ENCODE assay signal across 23 cellular contexts in genomic region chr7:112395411-112395810, GRCh38.
"Had no signal": no experiment of that assay in that cellular context is flagged by ENCODE, and none has a peak within 500 bp of the region (broad histone marks: within the 10 kb centered on the region; RNA-seq: fewer than 3 reads in every experiment).

No MANE protein-coding gene starts in this region.

- DNase-seq: effector memory CD8-positive, alpha-beta T cell; gastrocnemius medialis; heart right ventricle; hypothalamus; islet precursor cell; mammary epithelial cell; mucosa of descending colon; natural killer cell; psoas muscle; retina; right lobe of liver; stimulated activated CD4-positive, alpha-beta T cell treated with anti-CD3 and anti-CD28 coated beads, Interleukin-4, amount 100 ng/mL, for 1 hour; stimulated activated CD8-positive, alpha-beta memory T cell treated with anti-CD3 and anti-CD28 coated beads, Interleukin-4, amount 100 ng/mL, for 48 hours; stimulated activated naive CD8-positive, alpha-beta T cell treated with anti-CD3 and anti-CD28 coated beads, Interleukin-15, Interleukin-2, amounts not matched to agents 100 U/mL and 50 U/mL, for 24 hours; thyroid gland; uterus had no signal

- H3K9me3 ChIP-seq: esophagus muscularis mucosa, gastrocnemius medialis, heart right ventricle, mucosa of descending colon, neutrophil, psoas muscle, right lobe of liver, suprapubic skin, thyroid gland, uterus had no signal

- H3K36me3 ChIP-seq: esophagus muscularis mucosa, gastrocnemius medialis, heart right ventricle, neutrophil, right lobe of liver, suprapubic skin, thyroid gland, uterus had no signal

- H3K4me3 ChIP-seq: esophagus muscularis mucosa, gastrocnemius medialis, heart right ventricle, mucosa of descending colon, psoas muscle, right lobe of liver, suprapubic skin, thyroid gland, uterus had no signal

- H3K27ac ChIP-seq: epithelial cell of prostate, esophagus muscularis mucosa, gastrocnemius medialis, heart right ventricle, neutrophil, psoas muscle, right lobe of liver, suprapubic skin, thyroid gland, uterus had no signal

- H3K27ac Mint-ChIP-seq: effector memory CD8-positive, alpha-beta T cell; natural killer cell; stimulated activated effector memory CD8-positive, alpha-beta T cell treated with anti-CD3 and anti-CD28 coated beads, Interleukin-12 subunit alpha, Interleukin-12 subunit beta, amount 100 ng/mL, for 72 hours; type B pancreatic cell had no signal

- H3K36me3 Mint-ChIP-seq: natural killer cell; stimulated activated effector memory CD8-positive, alpha-beta T cell treated with anti-CD3 and anti-CD28 coated beads, Interleukin-12 subunit alpha, Interleukin-12 subunit beta, amount 100 ng/mL, for 72 hours; type B pancreatic cell had no signal

- H3K27me3 ChIP-seq: esophagus muscularis mucosa, gastrocnemius medialis, right lobe of liver, suprapubic skin, thyroid gland, uterus had no signal

- H3K4me1 ChIP-seq: psoas muscle, uterus had no signal

- ATAC-seq: effector memory CD8-positive, alpha-beta T cell; gastrocnemius medialis; heart right ventricle; left lobe of liver; mucosa of descending colon; natural killer cell; psoas muscle; right lobe of liver; stimulated activated effector memory CD8-positive, alpha-beta T cell treated with anti-CD3 and anti-CD28 coated beads, Interleukin-12 subunit alpha, Interleukin-12 subunit beta, amount 100 ng/mL, for 72 hours; stimulated activated naive CD8-positive, alpha-beta T cell treated with anti-CD3 and anti-CD28 coated beads, Interleukin-15, Interleukin-2, amounts not matched to agents 100 U/mL and 50 U/mL, for 24 hours had no signal

- H3K4me3 Mint-ChIP-seq: effector memory CD8-positive, alpha-beta T cell; natural killer cell; stimulated activated effector memory CD8-positive, alpha-beta T cell treated with anti-CD3 and anti-CD28 coated beads, Interleukin-12 subunit alpha, Interleukin-12 subunit beta, amount 100 ng/mL, for 72 hours had no signal

- H3K9me3 Mint-ChIP-seq: effector memory CD8-positive, alpha-beta T cell; natural killer cell; stimulated activated effector memory CD8-positive, alpha-beta T cell treated with anti-CD3 and anti-CD28 coated beads, Interleukin-12 subunit alpha, Interleukin-12 subunit beta, amount 100 ng/mL, for 72 hours; type B pancreatic cell had no signal
